In genomic region chr3:49839193-49839809, GRCh38 we compare ENCODE assay signal across 8 cellular contexts. TPM values are rescaled to one million over a fixed set of nuclear protein-coding genes. Genes with fewer than 3 reads are reported as not detected.
DNase-seq lines count a peak whose midpoint lies in the region; ATAC-seq, FAIRE-seq and TF ChIP-seq lines count a peak whose summit lies in the region.

No MANE protein-coding gene starts in this region.

- no peaks in the 10 kb centered on the region for H3K27me3 ChIP-seq in breast epithelium

- DNase-seq in NCI-H2081 (lab: John Stamatoyannopoulos, UW) (peak; percentile 29 to 38), NCI-H2081 treated with DMSO at 0.1 percent for 48 hours (lab: John Stamatoyannopoulos, UW) (no peak), NCI-H2171 treated with DMSO at 0.1 percent for 48 hours (lab: John Stamatoyannopoulos, UW) (peak; percentile 71), breast epithelium (ENCODE audit: low spot score in 2 of 2) (peak; percentile 69 to 79)
- DNase-seq in stimulated activated CD4-positive, alpha-beta T cell treated with anti-CD3 and anti-CD28 coated beads, Interleukin-15, amount 100 ng/mL, for 24 hours: peak; percentile 83

- intact Hi-C loops in breast epithelium (cut with DNase I; ENCODE audit: low total_unique reads): no loop called here

- no peak overlapping the region for H3K27ac ChIP-seq in breast epithelium

- FAIRE-seq in islet of Langerhans (lab: Jason Lieb, UNC): peak; percentile 93

- no peak for ATAC-seq in HG02798 (IDR thresholded peaks at IDR 0.05; ENCODE audit: poor library complexity, unreplicated experiment)

- H3K36me3 ChIP-seq in breast epithelium: no peaks in the 10 kb centered on the region

- H3K4me1 ChIP-seq in breast epithelium: no peaks in the 10 kb centered on the region

- no peak overlapping the region for H3K4me3 ChIP-seq in WI38 (ENCODE audit: low read depth, low read length)
- H3K4me3 ChIP-seq in breast epithelium: no peak overlapping the region

- no peaks in the 10 kb centered on the region for H3K9me3 ChIP-seq in breast epithelium

- TF ChIP-seq POLR2A in breast epithelium (IDR thresholded peaks at IDR 0.05): no peak

- TF ChIP-seq CTCF in WI38 (IDR thresholded peaks at IDR 0.05; ENCODE audit: low read depth, low read length): peak; percentile 66
- peak; percentile 78 to 88 (median 80) for TF ChIP-seq CTCF in breast epithelium (IDR thresholded peaks at IDR 0.05)

RNA-seq across cellular contexts. Expression of gene TRAIP, which starts 17.1 kb away (rescaled TPM):
- 1 to 10 TPM; 1.6 to 2.0 (median 1.9) TPM for total RNA-seq in breast epithelium

RNA-seq across cellular contexts. Expression of gene UBA7, which starts 25.5 kb away (rescaled TPM):
- 10 to 100 TPM; 26.4 to 77.4 (median 50.5) TPM for total RNA-seq in breast epithelium

RNA-seq across cellular contexts. Expression of gene CAMKV, which starts 30.4 kb away (rescaled TPM):
- 1 to 10 TPM in 1 of 3 donors, not detected in 2; 1.5 TPM for total RNA-seq in breast epithelium

RNA-seq across cellular contexts. Expression of gene INKA1, which starts 36.2 kb away (rescaled TPM):
- total RNA-seq in breast epithelium: 1 to 10 TPM; 2.3 to 4.5 (median 4.2) TPM

RNA-seq across cellular contexts. Expression of gene CDHR4, which starts 39.6 kb away (rescaled TPM):
- not detected for total RNA-seq in breast epithelium
